Comparison of ENCODE assay signal across 1 cellular context in the genomic region with DNA sequence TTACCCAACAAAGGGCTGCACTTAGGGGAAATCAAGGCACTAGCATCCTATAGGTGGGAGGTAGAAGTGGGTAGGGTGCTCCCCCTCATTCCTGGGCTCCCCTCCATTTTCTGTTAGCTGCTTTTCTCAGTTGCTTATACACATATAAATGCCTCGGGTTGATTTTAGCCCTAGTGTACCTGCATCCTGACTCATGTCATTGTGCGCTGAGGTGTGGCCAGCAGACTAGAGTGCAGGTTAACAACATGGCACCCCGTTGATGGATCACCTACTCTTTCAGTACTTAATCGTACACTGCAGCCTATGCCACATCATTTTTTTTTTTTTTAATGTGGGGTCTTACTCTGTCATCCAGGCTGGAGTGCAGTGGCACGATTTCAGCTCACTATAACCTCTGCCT.
TF ChIP-seq lines count a peak whose summit lies in the region.

No MANE protein-coding gene starts in this region.

TF ChIP-seq in GM12878, 131 proteins besides CTCF, POLR2A, EP300 and RAD21 (continued from another document):
- TF ChIP-seq, protein P1, sequence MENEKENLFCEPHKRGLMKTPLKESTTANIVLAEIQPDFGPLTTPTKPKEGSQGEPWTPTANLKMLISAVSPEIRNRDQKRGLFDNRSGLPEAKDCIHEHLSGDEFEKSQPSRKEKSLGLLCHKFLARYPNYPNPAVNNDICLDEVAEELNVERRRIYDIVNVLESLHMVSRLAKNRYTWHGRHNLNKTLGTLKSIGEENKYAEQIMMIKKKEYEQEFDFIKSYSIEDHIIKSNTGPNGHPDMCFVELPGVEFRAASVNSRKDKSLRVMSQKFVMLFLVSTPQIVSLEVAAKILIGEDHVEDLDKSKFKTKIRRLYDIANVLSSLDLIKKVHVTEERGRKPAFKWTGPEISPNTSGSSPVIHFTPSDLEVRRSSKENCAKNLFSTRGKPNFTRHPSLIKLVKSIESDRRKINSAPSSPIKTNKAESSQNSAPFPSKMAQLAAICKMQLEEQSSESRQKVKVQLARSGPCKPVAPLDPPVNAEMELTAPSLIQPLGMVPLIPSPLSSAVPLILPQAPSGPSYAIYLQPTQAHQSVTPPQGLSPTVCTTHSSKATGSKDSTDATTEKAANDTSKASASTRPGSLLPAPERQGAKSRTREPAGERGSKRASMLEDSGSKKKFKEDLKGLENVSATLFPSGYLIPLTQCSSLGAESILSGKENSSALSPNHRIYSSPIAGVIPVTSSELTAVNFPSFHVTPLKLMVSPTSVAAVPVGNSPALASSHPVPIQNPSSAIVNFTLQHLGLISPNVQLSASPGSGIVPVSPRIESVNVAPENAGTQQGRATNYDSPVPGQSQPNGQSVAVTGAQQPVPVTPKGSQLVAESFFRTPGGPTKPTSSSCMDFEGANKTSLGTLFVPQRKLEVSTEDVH (IDR thresholded peaks at IDR 0.05; ENCODE audit: low read depth, partially characterized antibody), result no peak
- TF ChIP-seq SRF (IDR thresholded peaks at IDR 0.05; ENCODE audit: low read depth in 2 of 2, low read length in 2 of 2), result no peak
- no peak for TF ChIP-seq CREB1 (IDR thresholded peaks at IDR 0.05; ENCODE audit: low read depth)
- TF ChIP-seq NRF1 (conservative IDR thresholded peaks at IDR 0.05; ENCODE audit: low read depth, low read length), result no peak
